1 cellular context compared by ENCODE assay signal in the genomic region with DNA sequence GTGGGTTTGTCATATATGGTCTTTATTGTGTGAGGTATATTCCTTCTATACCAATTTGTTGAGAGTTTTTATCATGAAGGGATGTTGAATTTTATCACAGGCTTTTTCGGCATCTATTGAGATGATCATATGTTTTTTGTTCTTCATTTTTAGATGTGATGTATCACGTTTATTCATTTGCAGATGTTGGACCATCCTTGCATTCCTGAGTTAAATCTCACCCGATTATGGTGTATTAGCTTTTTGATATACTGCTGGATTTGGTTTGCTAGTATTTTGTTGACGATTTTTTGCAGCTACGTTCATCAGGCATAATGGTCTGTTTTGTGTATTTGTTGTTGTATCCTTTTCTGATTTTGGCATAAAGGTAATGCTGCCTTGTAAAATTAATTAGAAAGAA.
TF ChIP-seq lines count a peak whose summit lies in the region.

No MANE protein-coding gene starts in this region.

TF ChIP-seq in A549, 52 proteins besides CTCF, POLR2A, EP300 and RAD21 (continued from another document):
- TF ChIP-seq, protein P1, sequence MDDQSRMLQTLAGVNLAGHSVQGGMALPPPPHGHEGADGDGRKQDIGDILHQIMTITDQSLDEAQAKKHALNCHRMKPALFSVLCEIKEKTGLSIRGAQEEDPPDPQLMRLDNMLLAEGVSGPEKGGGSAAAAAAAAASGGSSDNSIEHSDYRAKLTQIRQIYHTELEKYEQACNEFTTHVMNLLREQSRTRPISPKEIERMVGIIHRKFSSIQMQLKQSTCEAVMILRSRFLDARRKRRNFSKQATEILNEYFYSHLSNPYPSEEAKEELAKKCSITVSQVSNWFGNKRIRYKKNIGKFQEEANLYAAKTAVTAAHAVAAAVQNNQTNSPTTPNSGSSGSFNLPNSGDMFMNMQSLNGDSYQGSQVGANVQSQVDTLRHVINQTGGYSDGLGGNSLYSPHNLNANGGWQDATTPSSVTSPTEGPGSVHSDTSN (IDR thresholded peaks at IDR 0.05), result no peak
